ENCODE assay signal across 14 cellular contexts in genomic region chr3:149382091-149382467, GRCh38. TPM values are rescaled to one million over a fixed set of nuclear protein-coding genes. Genes with fewer than 3 reads are reported as not detected.
DNase-seq lines count a peak whose midpoint lies in the region; ATAC-seq, FAIRE-seq and TF ChIP-seq lines count a peak whose summit lies in the region.
"Had no signal": no experiment of that assay in that cellular context is flagged by ENCODE, and none has a peak within 500 bp of the region (broad histone marks: within the 10 kb centered on the region; RNA-seq: fewer than 3 reads in every experiment).

No MANE protein-coding gene starts in this region.

- H2AFZ ChIP-seq in GM12878 (ENCODE audit: control insufficient read depth, low read depth, low read length) (no peak overlapping the region), PC-9 (no peak overlapping the region)

- H3K4me1 ChIP-seq in GM12878 (ENCODE audit: control insufficient read depth, insufficient read depth, low read length) (no peaks in the 10 kb centered on the region), PC-9 (replicated peaks; ENCODE audit: insufficient read depth) (peaks cover 62% of the 10 kb centered on the region)

- H3K9me3 ChIP-seq in GM12878 (replicated peaks; ENCODE audit: control insufficient read depth, insufficient read depth, low read length) (no peaks in the 10 kb centered on the region), PC-9 (ENCODE audit: insufficient read depth, low read depth) (no peaks in the 10 kb centered on the region)

- peaks cover 50% of the 10 kb centered on the region for H3F3A ChIP-seq in PC-9 (ENCODE audit: insufficient read depth, low read depth)

- H3K36me3 ChIP-seq in GM12878 (ENCODE audit: control insufficient read depth in 2 of 2, insufficient read depth in 2 of 2, low read length in 1 of 2), result no peaks in the 10 kb centered on the region
- H3K36me3 ChIP-seq in PC-9 (ENCODE audit: low read depth), result no peaks in the 10 kb centered on the region

- ATAC-seq in HG02973 (IDR thresholded peaks at IDR 0.05; ENCODE audit: unreplicated experiment) (peak; percentile 72), GM12878 (peak; percentile 75)
- ATAC-seq: CD8-positive, alpha-beta T cell had no signal

- 22% methylated on average over 4 of the region's 4 CpGs for WGBS in GM12878 (ENCODE audit: insufficient coverage, insufficient replicate concordance, low lambda C conversion rate, missing lambda C conversion rate)

- no peak for TF ChIP-seq POLR2A in GM12878 (IDR thresholded peaks at IDR 0.05; ENCODE audit: low read depth, low read length)

- POLR2A ChIA-PET in GM12878 (lab: Charles Lee), result no interaction called here
- POLR2A ChIA-PET in PC-9 (lab: Charles Lee; ENCODE audit: unreplicated experiment), result interaction anchor here (0.6 to 0.7 kb wide), 2 partner anchors 8 to 39 kb away, joined by 3 to 7 read pairs; no protein-coding TSS in a partner anchor

- SMC1A ChIA-PET in GM12878 (lab: Charles Lee; ENCODE audit: uncharacterized antibody, unreplicated experiment), result interaction anchor here (1.6 kb wide), 1 partner anchor 29 kb away, joined by 3 read pairs; no protein-coding TSS in a partner anchor

- CTCF ChIA-PET in GM12878 (lab: Yijun Ruan, JAX), result interaction anchor here (0.6 to 1.5 kb wide), 2 partner anchors 9 to 31 kb away, joined by 3 read pairs; no protein-coding TSS in a partner anchor
- CTCF ChIA-PET in PC-9 (lab: Charles Lee), result no interaction called here

- no peaks in the 10 kb centered on the region for H3K27me3 ChIP-seq in GM12878 (replicated peaks in 1 of 2; ENCODE audit: control insufficient read depth in 2 of 2, insufficient read depth in 2 of 2, low read length in 1 of 2)
- no peaks in the 10 kb centered on the region for H3K27me3 ChIP-seq in PC-9 (ENCODE audit: insufficient read depth, low read depth)

- H3K27ac ChIP-seq in GM12878 (ENCODE audit: control insufficient read depth, insufficient read depth) (no peak overlapping the region), PC-9 (no peak overlapping the region)
- H3K27ac ChIP-seq: HL-60 had no signal

- H3K79me2 ChIP-seq in GM12878 (ENCODE audit: control insufficient read depth, insufficient read depth, low read length) (no peaks in the 10 kb centered on the region), PC-9 (ENCODE audit: low read depth) (peaks cover 8% of the 10 kb centered on the region)

- DNase-seq in ELR (ENCODE audit: low read depth), result peak; percentile 92
- DNase-seq in GM12878 (ENCODE audit: low read depth, low spot score), result no peak
- DNase-seq in myocyte (ENCODE audit: low read depth), result peak; percentile 68
- no peak for DNase-seq in PC-9
- no peak for DNase-seq in NCI-H1105 (lab: John Stamatoyannopoulos, UW)
- DNase-seq in DMS79 (lab: John Stamatoyannopoulos, UW), result no peak
- DNase-seq in Kasumi-1 (lab: John Stamatoyannopoulos, UW), result no peak
- DNase-seq: activated T-cell treated with anti-CD3 and anti-CD28 coated beads, Interleukin-2, amount 50 U/mL, for 1 hour; CD8-positive, alpha-beta T cell; cerebellar nuclear complex; hypothalamus; NCI-H1417 treated with DMSO at 0.1 percent for 48 hours had no signal

- TF ChIP-seq RAD21 in GM12878 (IDR thresholded peaks at IDR 0.05; ENCODE audit: insufficient read depth, low read depth, low read length), result no peak

- H4K20me1 ChIP-seq in GM12878 (ENCODE audit: control insufficient read depth, insufficient read depth) (no peaks in the 10 kb centered on the region), PC-9 (ENCODE audit: insufficient read depth) (no peaks in the 10 kb centered on the region)

- H3K4me2 ChIP-seq in GM12878 (ENCODE audit: control insufficient read depth, insufficient read depth) (no peak overlapping the region), PC-9 (no peak overlapping the region)

- TF ChIP-seq EP300 in GM12878 (IDR thresholded peaks at IDR 0.05; ENCODE audit: borderline replicate concordance in 1 of 2, control insufficient read depth in 1 of 2, low read depth in 2 of 2, low read length in 2 of 2), result 0 out of 4 replicates have a peak, but pooled peaks of 1 of the 2 experiments have one; percentile 24

- intact Hi-C loops in GM12878 (cut with micrococcal nuclease; ENCODE audit: unreplicated experiment) (no loop called here), PC-9 (cut with micrococcal nuclease; ENCODE audit: unreplicated experiment) (no loop called here)

- no peak overlapping the region for H3K9ac ChIP-seq in GM12878 (ENCODE audit: control insufficient read depth, insufficient read depth, low read length)

- H3K9me2 ChIP-seq in PC-9 (ENCODE audit: insufficient read depth), result no peaks in the 10 kb centered on the region

- RAD21 ChIA-PET in GM12878 (lab: Charles Lee; ENCODE audit: unreplicated experiment), result no interaction called here

- TF ChIP-seq CTCF in GM12878 (IDR thresholded peaks at IDR 0.05 in 2 of 3, conservative IDR thresholded peaks at IDR 0.05 in 1 of 3; ENCODE audit: control insufficient read depth in 2 of 3, extremely low read depth in 1 of 3, insufficient read depth in 1 of 3, low read depth in 3 of 3, low read length in 3 of 3) (no peak), PC-9 (conservative IDR thresholded peaks at IDR 0.05) (no peak)

- no peak overlapping the region for H3K4me3 ChIP-seq in GM12878
- H3K4me3 ChIP-seq in PC-9, result no peak overlapping the region

- FAIRE-seq in GM12878 (lab: Jason Lieb, UNC), result no peak

- in situ Hi-C loops in GM12878 (cut with MboI), result no loop called here

- BruUV-seq in GM12878 (replicated peaks; lab: Mats Ljungman, UMichigan) (no TSS peak), PC-9 (replicated peaks; lab: Mats Ljungman, UMichigan) (no TSS peak)

TF ChIP-seq in GM12878, 131 proteins besides CTCF, POLR2A, EP300 and RAD21 (continues in another document):
- TF ChIP-seq NFIC (IDR thresholded peaks at IDR 0.05; ENCODE audit: low read depth, low read length) (peak; percentile 56; the same call in 1 of the 2 replicates), BACH1 (IDR thresholded peaks at IDR 0.05; ENCODE audit: borderline replicate concordance) (no peak), JUNB (IDR thresholded peaks at IDR 0.05) (peak; percentile 87), SREBF1 (IDR thresholded peaks at IDR 0.05; ENCODE audit: low read length) (no peak), RUNX3 (IDR thresholded peaks at IDR 0.05; ENCODE audit: low read length) (peak; percentile 78), IRF4 (IDR thresholded peaks at IDR 0.05; ENCODE audit: low read depth, low read length) (peak; percentile 42; the same call in 1 of the 2 replicates), PKNOX1 (IDR thresholded peaks at IDR 0.05) (peak; percentile 82), MEF2A (IDR thresholded peaks at IDR 0.05; ENCODE audit: insufficient read depth, low read depth, low read length) (peak; percentile 77), CREM (IDR thresholded peaks at IDR 0.05; ENCODE audit: low read depth) (peak; percentile 51; the same call in 1 of the 2 replicates), TCF12 (IDR thresholded peaks at IDR 0.05; ENCODE audit: low read depth, low read length) (0 out of 2 replicates have a peak, but pooled peaks have one; percentile 54)

RNA-seq across cellular contexts. Expression of gene TM4SF1, which starts 4.6 kb away (rescaled TPM):
- total RNA-seq in GM12878 (2013; cell fraction: nucleolus; rRNA removed), result 0.42 TPM in 1 of 2 replicates, not detected in the other
- total RNA-seq in GM12878 (2014; rRNA removed) (not detected in 2 replicates), GM12878 (2014; rRNA removed; fragmentation: Illumina TruSeq; extraction: Trizol) (not detected in 2 replicates), GM12878 (2021) (0.56 and 1.2 TPM in 2 replicates), myocyte (39.1 and 68.9 TPM in 2 replicates), PC-9 (2021) (146 and 225 TPM in 2 replicates)
- polyA plus RNA-seq in GM12878 (2011; ENCODE audit: low read depth), result not detected
- polyA plus RNA-seq in GM12878 (2011; rRNA removed) (0.05 TPM in 1 of 2 replicates, not detected in the other), GM12878 (2014; fragmentation: Illumina TruSeq; extraction: Trizol) (not detected in 2 replicates), GM12878 (2014; fragmentation: Nextera tagmentation; extraction: Ambion mirVana) (not detected), GM12878 (2014; rRNA removed) (not detected in 2 replicates), GM12878 (2016; fragmentation: Nextera tagmentation; extraction: Ambion mirVana) (not detected)
- polyA plus RNA-seq in GM12878 (2011; cell fraction: cytosol; rRNA removed), result 0.07 and 0.10 TPM in 2 replicates
- polyA plus RNA-seq in GM12878 (2011; cell fraction: nucleus; rRNA removed), result not detected in 2 replicates
- polyA plus RNA-seq in GM12878 (2012), result not detected in 2 replicates
- polyA minus RNA-seq in GM12878 (2011; rRNA and poly(A)+ RNA removed), result not detected in 2 replicates
- 7.8 and 15.4 TPM in 2 replicates for polyA minus RNA-seq in GM12878 (2011; cell fraction: cytosol; rRNA and poly(A)+ RNA removed)
- polyA minus RNA-seq in GM12878 (2011; cell fraction: nucleus; rRNA and poly(A)+ RNA removed), result 1.2 and 2.5 TPM in 2 replicates
- 43.0 TPM for polyA plus RNA-seq in myocyte (2012)
- total RNA-seq: CD8-positive, alpha-beta T cell had no signal

RNA-seq across cellular contexts. Expression of gene TM4SF18, which starts 48.6 kb away (rescaled TPM):
- not detected in 2 replicates for total RNA-seq in GM12878 (2013; cell fraction: nucleolus; rRNA removed)
- total RNA-seq in GM12878 (2014; rRNA removed) (not detected in 2 replicates), GM12878 (2014; rRNA removed; fragmentation: Illumina TruSeq; extraction: Trizol) (not detected in 2 replicates), GM12878 (2021) (not detected in 2 replicates), myocyte (0.19 TPM in 1 of 2 replicates, not detected in the other), PC-9 (2021) (not detected in 2 replicates)
- not detected for polyA plus RNA-seq in GM12878 (2011; ENCODE audit: low read depth)
- polyA plus RNA-seq in GM12878 (2011; rRNA removed) (not detected in 2 replicates), GM12878 (2014; fragmentation: Illumina TruSeq; extraction: Trizol) (0.01 TPM in 1 of 2 replicates, not detected in the other), GM12878 (2014; fragmentation: Nextera tagmentation; extraction: Ambion mirVana) (not detected), GM12878 (2014; rRNA removed) (not detected in 2 replicates), GM12878 (2016; fragmentation: Nextera tagmentation; extraction: Ambion mirVana) (not detected)
- not detected in 2 replicates for polyA plus RNA-seq in GM12878 (2011; cell fraction: cytosol; rRNA removed)
- not detected in 2 replicates for polyA plus RNA-seq in GM12878 (2011; cell fraction: nucleus; rRNA removed)
- not detected in 2 replicates for polyA plus RNA-seq in GM12878 (2012)
- not detected in 2 replicates for polyA minus RNA-seq in GM12878 (2011; rRNA and poly(A)+ RNA removed)
- not detected in 2 replicates for polyA minus RNA-seq in GM12878 (2011; cell fraction: cytosol; rRNA and poly(A)+ RNA removed)
- not detected in 2 replicates for polyA minus RNA-seq in GM12878 (2011; cell fraction: nucleus; rRNA and poly(A)+ RNA removed)
- polyA plus RNA-seq in myocyte (2012), result not detected
- total RNA-seq: CD8-positive, alpha-beta T cell had no signal

Comparison
In these comparisons a context has a peak if more than half of its experiments do, and no peak if none do; other contexts are left out.
1. DNase-seq: peak in ELR (single experiment) and myocyte (single experiment); none in GM12878 (single experiment), PC-9 (0 of 2), NCI-H1105 (single experiment), DMS79 (single experiment) and Kasumi-1 (0 of 2).
2. RNA of gene TM4SF1, which starts 4.6 kb away (total RNA-seq): 146 to 225 TPM in PC-9 and 39.1 to 68.9 TPM in myocyte; 0.42 to 1.2 TPM in GM12878; every median in the first group is over 10 times any median in the second.